Comparison of ENCODE assay signal across 23 cellular contexts in the genomic region with DNA sequence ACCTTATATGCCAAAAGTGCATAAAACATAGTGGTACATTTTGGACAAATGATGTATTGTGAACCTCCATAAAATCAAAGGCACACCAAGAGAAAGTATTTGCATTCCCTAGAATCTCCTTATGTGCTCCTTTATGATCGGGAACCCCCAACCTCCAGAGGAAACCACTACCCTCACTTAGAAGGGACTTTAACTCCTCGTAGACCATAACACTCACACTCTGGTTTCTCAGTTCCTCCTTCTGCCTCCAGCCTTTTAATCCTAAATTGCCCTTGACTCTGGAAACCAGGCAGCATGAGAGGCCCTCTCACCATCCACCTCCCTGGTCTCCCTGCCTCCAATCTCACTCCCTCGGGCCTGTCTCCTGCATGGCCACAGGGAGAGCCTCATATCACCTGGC. TPM values are rescaled to one million over a fixed set of nuclear protein-coding genes. Genes with fewer than 3 reads are reported as not detected.
"Had no signal": no experiment of that assay in that cellular context is flagged by ENCODE, and none has a peak within 500 bp of the region (broad histone marks: within the 10 kb centered on the region; RNA-seq: fewer than 3 reads in every experiment).

No MANE protein-coding gene starts in this region.

- H3K9me3 ChIP-seq: gastrocnemius medialis, left lung, tibial artery had no signal

- H3K4me1 ChIP-seq: gastrocnemius medialis, tibial artery had no signal

- H3K36me3 ChIP-seq: gastrocnemius medialis, left lung, tibial artery had no signal

- DNase-seq: activated CD4-positive, alpha-beta T cell treated with anti-CD3 and anti-CD28 coated beads, Interleukin-2, amount 10 ng/mL, durations not matched to agents 24 days and 14 days; activated CD8-positive, alpha-beta T cell treated with anti-CD3 and anti-CD28 coated beads for 36 hours; activated naive CD4-positive, alpha-beta T cell; activated naive CD8-positive, alpha-beta T cell treated with anti-CD3 and anti-CD28 coated beads for 36 hours; activated T-cell treated with anti-CD3 and anti-CD28 coated beads, Interleukin-2, amount 50 U/mL, for 1 hour; amniotic stem cell; effector CD8-positive, alpha-beta T cell; gastrocnemius medialis; head of caudate nucleus; left lung; midbrain; nephron progenitor cell; nucleus accumbens; posterior cingulate gyrus; stimulated activated CD4-positive, alpha-beta T cell treated with anti-CD3 and anti-CD28 coated beads, Interleukin-1b, Interleukin-23, amount 100 ng/mL, for 48 hours; stimulated activated CD8-positive, alpha-beta memory T cell treated with anti-CD3 and anti-CD28 coated beads, Interleukin-4, amount 100 ng/mL, for 48 hours; stimulated activated naive CD8-positive, alpha-beta T cell treated with anti-CD3 and anti-CD28 coated beads, Interleukin-15, Interleukin-2, amounts not matched to agents 100 U/mL and 50 U/mL, for 24 hours; substantia nigra had no signal

- H3K27ac ChIP-seq: gastrocnemius medialis, left lung, tibial artery had no signal

- ATAC-seq: activated CD8-positive, alpha-beta T cell treated with anti-CD3 and anti-CD28 coated beads for 36 hours; activated T-helper 17 cell treated with anti-CD3 and anti-CD28 coated beads, Interleukin-2, amount 50 U/mL, for 72 hours; esophagus mucosa; gastrocnemius medialis; left lung; stimulated activated naive CD8-positive, alpha-beta T cell treated with anti-CD3 and anti-CD28 coated beads, Interleukin-15, Interleukin-2, amounts not matched to agents 100 U/mL and 50 U/mL, for 24 hours had no signal

- FAIRE-seq: urothelium cell line had no signal

- H3K4me3 ChIP-seq: gastrocnemius medialis, left lung, tibial artery had no signal

RNA-seq across cellular contexts. Expression of a gene that starts 9.8 kb away (rescaled TPM):
- total RNA-seq: lung microvascular endothelial cell had no signal
